1 cellular context compared by ENCODE assay signal in the genomic region with DNA sequence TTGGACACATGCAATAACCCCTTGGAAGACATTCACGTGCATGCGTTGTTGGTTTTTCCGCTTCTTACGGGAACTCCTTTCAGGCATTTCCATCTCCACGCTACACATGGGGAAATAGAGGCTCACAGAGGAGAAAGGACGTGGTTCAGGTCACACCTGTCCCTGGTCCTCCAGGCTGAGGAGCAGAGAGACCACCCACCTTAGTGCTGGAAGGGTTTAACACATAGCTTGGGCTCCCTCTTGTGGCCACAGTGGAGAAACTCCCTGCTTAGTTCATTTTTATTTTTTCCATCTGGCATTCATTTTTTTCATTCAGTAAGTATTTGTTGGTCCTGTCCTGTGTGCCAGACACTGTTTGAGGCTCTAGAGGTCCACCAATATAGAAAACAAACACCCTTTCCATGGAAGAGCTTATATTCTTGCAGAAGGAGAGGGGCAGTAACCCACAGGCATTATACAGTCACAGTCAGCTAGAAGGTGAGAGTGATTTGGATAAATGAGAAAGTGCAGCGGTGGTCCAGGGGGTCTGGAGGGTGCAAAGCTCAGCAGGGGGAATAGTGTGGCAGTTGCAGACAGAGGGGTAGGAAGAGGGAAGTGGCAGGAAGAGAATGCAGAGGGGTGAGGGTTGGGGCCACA.
TF ChIP-seq lines count a peak whose summit lies in the region.

No MANE protein-coding gene starts in this region.

TF ChIP-seq in GM23338, 12 proteins besides CTCF, POLR2A, EP300 and RAD21:
- TF ChIP-seq REST (IDR thresholded peaks at IDR 0.05; ENCODE audit: unreplicated experiment) (no peak), JUNB (IDR thresholded peaks at IDR 0.05; ENCODE audit: unreplicated experiment) (no peak), ETS1 (IDR thresholded peaks at IDR 0.05) (no peak), EZH2 (IDR thresholded peaks at IDR 0.05; ENCODE audit: low read depth, unreplicated experiment) (no peak), NANOG (IDR thresholded peaks at IDR 0.05; ENCODE audit: borderline replicate concordance) (no peak), STAT1 (IDR thresholded peaks at IDR 0.05; ENCODE audit: unreplicated experiment) (no peak), ZNF331 (CRISPR knock-in tag; IDR thresholded peaks at IDR 0.05; ENCODE audit: low read depth) (no peak), ZNF114 (CRISPR knock-in tag; IDR thresholded peaks at IDR 0.05) (no peak), EZH2phosphoT487 (IDR thresholded peaks at IDR 0.05; ENCODE audit: unreplicated experiment) (no peak), CREB1 (CRISPR knock-in tag; IDR thresholded peaks at IDR 0.05; ENCODE audit: low read depth) (no peak), POLR2AphosphoS5 (IDR thresholded peaks at IDR 0.05; ENCODE audit: low read depth) (no peak)
- TF ChIP-seq, protein P1, sequence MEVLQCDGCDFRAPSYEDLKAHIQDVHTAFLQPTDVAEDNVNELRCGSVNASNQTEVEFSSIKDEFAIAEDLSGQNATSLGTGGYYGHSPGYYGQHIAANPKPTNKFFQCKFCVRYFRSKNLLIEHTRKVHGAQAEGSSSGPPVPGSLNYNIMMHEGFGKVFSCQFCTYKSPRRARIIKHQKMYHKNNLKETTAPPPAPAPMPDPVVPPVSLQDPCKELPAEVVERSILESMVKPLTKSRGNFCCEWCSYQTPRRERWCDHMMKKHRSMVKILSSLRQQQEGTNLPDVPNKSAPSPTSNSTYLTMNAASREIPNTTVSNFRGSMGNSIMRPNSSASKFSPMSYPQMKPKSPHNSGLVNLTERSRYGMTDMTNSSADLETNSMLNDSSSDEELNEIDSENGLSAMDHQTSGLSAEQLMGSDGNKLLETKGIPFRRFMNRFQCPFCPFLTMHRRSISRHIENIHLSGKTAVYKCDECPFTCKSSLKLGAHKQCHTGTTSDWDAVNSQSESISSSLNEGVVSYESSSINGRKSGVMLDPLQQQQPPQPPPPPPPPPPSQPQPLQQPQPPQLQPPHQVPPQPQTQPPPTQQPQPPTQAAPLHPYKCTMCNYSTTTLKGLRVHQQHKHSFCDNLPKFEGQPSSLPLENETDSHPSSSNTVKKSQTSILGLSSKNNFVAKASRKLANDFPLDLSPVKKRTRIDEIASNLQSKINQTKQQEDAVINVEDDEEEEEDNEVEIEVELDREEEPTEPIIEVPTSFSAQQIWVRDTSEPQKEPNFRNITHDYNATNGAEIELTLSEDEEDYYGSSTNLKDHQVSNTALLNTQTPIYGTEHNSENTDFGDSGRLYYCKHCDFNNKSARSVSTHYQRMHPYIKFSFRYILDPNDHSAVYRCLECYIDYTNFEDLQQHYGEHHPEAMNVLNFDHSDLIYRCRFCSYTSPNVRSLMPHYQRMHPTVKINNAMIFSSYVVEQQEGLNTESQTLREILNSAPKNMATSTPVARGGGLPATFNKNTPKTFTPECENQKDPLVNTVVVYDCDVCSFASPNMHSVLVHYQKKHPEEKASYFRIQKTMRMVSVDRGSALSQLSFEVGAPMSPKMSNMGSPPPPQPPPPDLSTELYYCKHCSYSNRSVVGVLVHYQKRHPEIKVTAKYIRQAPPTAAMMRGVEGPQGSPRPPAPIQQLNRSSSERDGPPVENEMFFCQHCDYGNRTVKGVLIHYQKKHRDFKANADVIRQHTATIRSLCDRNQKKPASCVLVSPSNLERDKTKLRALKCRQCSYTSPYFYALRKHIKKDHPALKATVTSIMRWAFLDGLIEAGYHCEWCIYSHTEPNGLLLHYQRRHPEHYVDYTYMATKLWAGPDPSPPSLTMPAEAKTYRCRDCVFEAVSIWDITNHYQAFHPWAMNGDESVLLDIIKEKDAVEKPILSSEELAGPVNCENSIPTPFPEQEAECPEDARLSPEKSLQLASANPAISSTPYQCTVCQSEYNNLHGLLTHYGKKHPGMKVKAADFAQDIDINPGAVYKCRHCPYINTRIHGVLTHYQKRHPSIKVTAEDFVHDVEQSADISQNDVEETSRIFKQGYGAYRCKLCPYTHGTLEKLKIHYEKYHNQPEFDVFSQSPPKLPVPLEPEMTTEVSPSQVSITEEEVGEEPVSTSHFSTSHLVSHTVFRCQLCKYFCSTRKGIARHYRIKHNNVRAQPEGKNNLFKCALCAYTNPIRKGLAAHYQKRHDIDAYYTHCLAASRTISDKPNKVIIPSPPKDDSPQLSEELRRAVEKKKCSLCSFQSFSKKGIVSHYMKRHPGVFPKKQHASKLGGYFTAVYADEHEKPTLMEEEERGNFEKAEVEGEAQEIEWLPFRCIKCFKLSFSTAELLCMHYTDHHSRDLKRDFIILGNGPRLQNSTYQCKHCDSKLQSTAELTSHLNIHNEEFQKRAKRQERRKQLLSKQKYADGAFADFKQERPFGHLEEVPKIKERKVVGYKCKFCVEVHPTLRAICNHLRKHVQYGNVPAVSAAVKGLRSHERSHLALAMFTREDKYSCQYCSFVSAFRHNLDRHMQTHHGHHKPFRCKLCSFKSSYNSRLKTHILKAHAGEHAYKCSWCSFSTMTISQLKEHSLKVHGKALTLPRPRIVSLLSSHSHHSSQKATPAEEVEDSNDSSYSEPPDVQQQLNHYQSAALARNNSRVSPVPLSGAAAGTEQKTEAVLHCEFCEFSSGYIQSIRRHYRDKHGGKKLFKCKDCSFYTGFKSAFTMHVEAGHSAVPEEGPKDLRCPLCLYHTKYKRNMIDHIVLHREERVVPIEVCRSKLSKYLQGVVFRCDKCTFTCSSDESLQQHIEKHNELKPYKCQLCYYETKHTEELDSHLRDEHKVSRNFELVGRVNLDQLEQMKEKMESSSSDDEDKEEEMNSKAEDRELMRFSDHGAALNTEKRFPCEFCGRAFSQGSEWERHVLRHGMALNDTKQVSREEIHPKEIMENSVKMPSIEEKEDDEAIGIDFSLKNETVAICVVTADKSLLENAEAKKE (CRISPR knock-in tag; IDR thresholded peaks at IDR 0.05): no peak
